In the genomic region with DNA sequence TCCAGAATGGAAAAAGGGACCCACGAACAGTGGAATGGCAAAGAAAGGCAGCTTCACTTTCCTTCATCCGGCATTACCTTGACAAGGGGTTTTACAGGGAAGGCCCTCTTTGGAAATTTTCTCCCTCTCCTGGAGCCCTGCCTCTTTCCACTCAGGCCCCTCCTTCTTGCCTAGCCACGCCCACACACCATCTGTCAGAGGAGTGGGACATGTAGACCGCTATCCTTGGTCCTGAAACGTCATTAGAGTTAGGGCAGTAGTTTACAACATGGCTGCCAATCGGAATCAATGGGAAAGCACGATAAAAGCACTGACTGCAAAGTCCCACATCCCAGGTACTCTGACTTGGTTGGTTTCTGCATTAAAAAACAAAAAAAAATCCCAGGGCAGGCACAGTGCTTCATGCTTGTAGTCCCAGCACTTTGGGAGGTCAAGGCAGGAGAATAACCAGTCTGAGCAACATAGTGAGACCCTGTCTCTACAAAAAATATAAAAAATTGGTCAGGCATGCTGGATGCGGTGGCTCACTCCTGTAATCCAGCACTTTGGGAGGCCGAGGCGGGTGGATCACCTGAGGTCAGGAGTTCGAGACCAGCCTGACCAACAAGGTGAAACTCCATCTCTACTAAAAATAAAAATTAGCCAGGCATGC, we compare ENCODE assay signal across 9 cellular contexts.
A peak's percentile ranks its signal among the peaks of the same experiment; 100 is the strongest.
DNase-seq lines count a peak whose midpoint lies in the region; ATAC-seq, FAIRE-seq and TF ChIP-seq lines count a peak whose summit lies in the region.
"Had no signal": no experiment of that assay in that cellular context is flagged by ENCODE, and none has a peak within 500 bp of the region (broad histone marks: within the 10 kb centered on the region; RNA-seq: fewer than 3 reads in every experiment).

No MANE protein-coding gene starts in this region.

- ATAC-seq in HG03442 (IDR thresholded peaks at IDR 0.05; ENCODE audit: unreplicated experiment), result no peak

- H3K9me3 Mint-ChIP-seq in neural crest cell, result peaks cover 4% of the 10 kb centered on the region

- H3K4me3 ChIP-seq in choroid plexus epithelial cell (ENCODE audit: low read depth, low read length), result no peak overlapping the region

- H3K4me3 Mint-ChIP-seq in neural crest cell, result no peak overlapping the region

- no peak for TF ChIP-seq CTCF in choroid plexus epithelial cell (conservative IDR thresholded peaks at IDR 0.05; ENCODE audit: low read depth, low read length)
- TF ChIP-seq CTCF in neural crest cell (conservative IDR thresholded peaks at IDR 0.05), result no peak

- FAIRE-seq in GM18507 (lab: Jason Lieb, UNC), result no peak

- peak; percentile 15 for DNase-seq in GM18507 (ENCODE audit: extremely low spot score, insufficient read length, low read depth)
- peak; percentile 28 for DNase-seq in NCI-H1048 (lab: John Stamatoyannopoulos, UW)
- DNase-seq in choroid plexus epithelial cell (ENCODE audit: low read depth), result peak; percentile 75
- DNase-seq in neural crest cell (ENCODE audit: low read depth, low spot score), result peak; percentile 67
- no peak for DNase-seq in DMS79 treated with DMSO at 0.1 percent for 48 hours (lab: John Stamatoyannopoulos, UW)
- DNase-seq in NCI-H2107 treated with DMSO at 0.1 percent for 48 hours (lab: John Stamatoyannopoulos, UW; ENCODE audit: unreplicated experiment), result no peak
- DNase-seq in NCI-H187 (lab: John Stamatoyannopoulos, UW), result no peak

- H3K27me3 Mint-ChIP-seq in neural crest cell (ENCODE audit: low read depth), result peaks cover 3% of the 10 kb centered on the region

- no peak overlapping the region for H3K27ac Mint-ChIP-seq in neural crest cell (ENCODE audit: unreplicated experiment)
- H3K27ac Mint-ChIP-seq: brain had no signal

- no peaks in the 10 kb centered on the region for H3K36me3 Mint-ChIP-seq in neural crest cell (ENCODE audit: low read depth)
- H3K36me3 Mint-ChIP-seq: brain had no signal

- H3K4me1 Mint-ChIP-seq in neural crest cell, result peaks cover 5% of the 10 kb centered on the region
- H3K4me1 Mint-ChIP-seq: brain had no signal

Comparison
In these comparisons a context has a peak if more than half of its experiments do, and no peak if none do; other contexts are left out.
1. DNase-seq: peak in GM18507 (single experiment), NCI-H1048 (single experiment), choroid plexus epithelial cell (single experiment) and neural crest cell (single experiment); none in DMS79 treated with DMSO at 0.1 percent for 48 hours (single experiment), NCI-H2107 treated with DMSO at 0.1 percent for 48 hours (single experiment) and NCI-H187 (0 of 2).